ENCODE assay signal across 28 cellular contexts in genomic region chr17:9932481-9932880, GRCh38. TPM values are rescaled to one million over a fixed set of nuclear protein-coding genes. Genes with fewer than 3 reads are reported as not detected.
"Had no signal": no experiment of that assay in that cellular context is flagged by ENCODE, and none has a peak within 500 bp of the region (broad histone marks: within the 10 kb centered on the region; RNA-seq: fewer than 3 reads in every experiment).

No MANE protein-coding gene starts in this region.

- H3K27me3 Mint-ChIP-seq: activated B cell treated with CpG ODN at 0.5 μM for 24 hours; activated CD4-positive, alpha-beta T cell treated with anti-CD3 and anti-CD28 coated beads for 36 hours; dendritic cell treated with granulocyte-macrophage colony-stimulating factor and Interleukin-4, amounts not matched to agents 40 ng/mL and 50 ng/mL, for 4 days; natural killer cell treated with Interleukin-12 subunit alpha and Interleukin-12 subunit beta and Interleukin-15 and Interleukin-18, amount 100 ng/mL, for 72 hours; T-cell had no signal

- H3K4me1 ChIP-seq: pancreas, psoas muscle had no signal

- H3K4me1 Mint-ChIP-seq: activated B cell treated with CpG ODN at 0.5 μM for 24 hours; activated CD4-positive, alpha-beta T cell treated with anti-CD3 and anti-CD28 coated beads for 36 hours; activated naive CD8-positive, alpha-beta T cell treated with anti-CD3 and anti-CD28 coated beads, Interleukin-2, amount 10 ng/mL, durations not matched to agents 7 days and 5 days; T-cell had no signal

- H3K36me3 Mint-ChIP-seq: activated naive CD8-positive, alpha-beta T cell treated with anti-CD3 and anti-CD28 coated beads, Interleukin-2, amount 10 ng/mL, durations not matched to agents 7 days and 5 days; natural killer cell treated with Interleukin-12 subunit alpha and Interleukin-12 subunit beta and Interleukin-15 and Interleukin-18, amount 100 ng/mL, for 72 hours; T-cell had no signal

- H3K9me3 ChIP-seq: neutrophil, pancreas, psoas muscle, right atrium auricular region, upper lobe of left lung had no signal

- H3K4me3 Mint-ChIP-seq: activated B cell treated with CpG ODN at 0.5 μM for 24 hours; activated CD4-positive, alpha-beta T cell treated with anti-CD3 and anti-CD28 coated beads for 36 hours; activated naive CD4-positive, alpha-beta T cell treated with anti-CD3 and anti-CD28 coated beads for 36 hours; activated naive CD8-positive, alpha-beta T cell treated with anti-CD3 and anti-CD28 coated beads, Interleukin-2, amount 10 ng/mL, durations not matched to agents 7 days and 5 days; activated T-cell treated with anti-CD3 and anti-CD28 coated beads, Interleukin-2, amount 50 U/mL, for 72 hours; dendritic cell treated with granulocyte-macrophage colony-stimulating factor and Interleukin-4, amounts not matched to agents 40 ng/mL and 50 ng/mL, for 4 days; natural killer cell treated with Interleukin-12 subunit alpha and Interleukin-12 subunit beta and Interleukin-15 and Interleukin-18, amount 100 ng/mL, for 72 hours; T-cell; T-helper 2 cell treated with Interferon-gamma antibody and Interleukin-4, amounts not matched to agents 5 μg/mL and 100 μg/mL, for 36 hours had no signal

- H3K27me3 ChIP-seq: cardiac muscle cell, neutrophil, right atrium auricular region, upper lobe of left lung had no signal

- H3K36me3 ChIP-seq: cardiac muscle cell, pancreas had no signal

- H3K27ac Mint-ChIP-seq: activated B cell treated with CpG ODN at 0.5 μM for 24 hours; activated CD4-positive, alpha-beta T cell treated with anti-CD3 and anti-CD28 coated beads for 36 hours; activated naive CD4-positive, alpha-beta T cell treated with anti-CD3 and anti-CD28 coated beads for 36 hours; activated naive CD8-positive, alpha-beta T cell treated with anti-CD3 and anti-CD28 coated beads, Interleukin-2, amount 10 ng/mL, durations not matched to agents 7 days and 5 days; activated T-cell treated with anti-CD3 and anti-CD28 coated beads, Interleukin-2, amount 50 U/mL, for 72 hours; dendritic cell treated with granulocyte-macrophage colony-stimulating factor and Interleukin-4, amounts not matched to agents 40 ng/mL and 50 ng/mL, for 4 days; natural killer cell treated with Interleukin-12 subunit alpha and Interleukin-12 subunit beta and Interleukin-15 and Interleukin-18, amount 100 ng/mL, for 72 hours; T-cell; T-helper 2 cell treated with Interferon-gamma antibody and Interleukin-4, amounts not matched to agents 5 μg/mL and 100 μg/mL, for 36 hours had no signal

- ATAC-seq: activated CD4-positive, alpha-beta T cell treated with anti-CD3 and anti-CD28 coated beads for 36 hours; activated T-cell treated with anti-CD3 and anti-CD28 coated beads, Interleukin-2, amount 50 U/mL, for 72 hours; left ventricle myocardium superior; natural killer cell treated with Interleukin-12 subunit alpha and Interleukin-12 subunit beta and Interleukin-15 and Interleukin-18, amount 100 ng/mL, for 72 hours; pancreas; psoas muscle; stimulated activated naive CD8-positive, alpha-beta T cell treated with anti-CD3 and anti-CD28 coated beads, Interleukin-15, Interleukin-2, amounts not matched to agents 100 U/mL and 50 U/mL, for 24 hours; T-cell had no signal

- H3K4me3 ChIP-seq: cardiac muscle cell, pancreas, psoas muscle, right atrium auricular region, upper lobe of left lung had no signal

- H3K27ac ChIP-seq: cardiac muscle cell, neutrophil, pancreas, psoas muscle, upper lobe of left lung had no signal

- DNase-seq: activated B cell treated with CpG ODN at 0.5 μM for 24 hours; activated CD4-positive, alpha-beta T cell treated with anti-CD3 and anti-CD28 coated beads for 36 hours; activated CD4-positive, alpha-beta T cell treated with anti-CD3 and anti-CD28 coated beads, Interleukin-2, amount 50 U/mL, for 48 hours; activated effector memory CD4-positive, alpha-beta T cell treated with Interleukin-2 at 50 U/mL for 16 hours; activated naive CD4-positive, alpha-beta T cell treated with anti-CD3 and anti-CD28 coated beads for 36 hours; activated naive CD8-positive, alpha-beta T cell treated with anti-CD3 and anti-CD28 coated beads, Interleukin-2, amount 10 ng/mL, durations not matched to agents 7 days and 5 days; activated T-cell treated with anti-CD3 and anti-CD28 coated beads, Interleukin-2, amount 50 U/mL, for 72 hours; amygdala; effector CD4-positive, alpha-beta T cell; foreskin melanocyte; mammary epithelial cell; midbrain; pancreas; psoas muscle; stimulated activated CD4-positive, alpha-beta T cell treated with anti-CD3 and anti-CD28 coated beads, Interleukin-12 subunit alpha, Interleukin-12 subunit beta, amount 100 ng/mL, for 4 hours; stimulated activated CD4-positive, alpha-beta T cell treated with anti-CD3 and anti-CD28 coated beads, Interleukin-4, amount 100 ng/mL, for 4 hours; stimulated activated naive CD8-positive, alpha-beta T cell treated with anti-CD3 and anti-CD28 coated beads, Interleukin-15, Interleukin-2, amounts not matched to agents 100 U/mL and 50 U/mL, for 24 hours; T-cell; upper lobe of left lung had no signal

- H3K9me3 Mint-ChIP-seq: activated B cell treated with CpG ODN at 0.5 μM for 24 hours; activated naive CD8-positive, alpha-beta T cell treated with anti-CD3 and anti-CD28 coated beads, Interleukin-2, amount 10 ng/mL, durations not matched to agents 7 days and 5 days; activated T-cell treated with anti-CD3 and anti-CD28 coated beads, Interleukin-2, amount 50 U/mL, for 72 hours; dendritic cell treated with granulocyte-macrophage colony-stimulating factor and Interleukin-4, amounts not matched to agents 40 ng/mL and 50 ng/mL, for 4 days; natural killer cell treated with Interleukin-12 subunit alpha and Interleukin-12 subunit beta and Interleukin-15 and Interleukin-18, amount 100 ng/mL, for 72 hours; T-cell; T-helper 2 cell treated with Interferon-gamma antibody and Interleukin-4, amounts not matched to agents 5 μg/mL and 100 μg/mL, for 36 hours had no signal

RNA-seq across cellular contexts. Expression of gene RCVRN, which starts 27.4 kb away (rescaled TPM):
- total RNA-seq: activated CD4-positive, alpha-beta T cell treated with anti-CD3 and anti-CD28 coated beads for 36 hours; activated naive CD4-positive, alpha-beta T cell treated with anti-CD3 and anti-CD28 coated beads for 36 hours; activated naive CD8-positive, alpha-beta T cell treated with anti-CD3 and anti-CD28 coated beads, Interleukin-2, amount 10 ng/mL, durations not matched to agents 7 days and 5 days; activated T-cell treated with anti-CD3 and anti-CD28 coated beads, Interleukin-2, amount 50 U/mL, for 72 hours; chondrocyte; epithelial cell of proximal tubule; mammary epithelial cell; natural killer cell treated with Interleukin-12 subunit alpha and Interleukin-12 subunit beta and Interleukin-15 and Interleukin-18, amount 100 ng/mL, for 72 hours; pancreas; psoas muscle had no signal
- polyA plus RNA-seq: cardiac muscle cell, mammary epithelial cell had no signal
